Comparison of ENCODE assay signal across 1 cellular context in genomic region chr16:89864421-89864820, GRCh38.
TF ChIP-seq lines count a peak whose summit lies in the region.

No MANE protein-coding gene starts in this region.

TF ChIP-seq in GM12878, 131 proteins besides CTCF, POLR2A, EP300 and RAD21:
- TF ChIP-seq IRF4 (IDR thresholded peaks at IDR 0.05; ENCODE audit: low read depth, low read length) (no peak), CHD4 (IDR thresholded peaks at IDR 0.05) (no peak), TCF3 (IDR thresholded peaks at IDR 0.05; ENCODE audit: borderline replicate concordance, insufficient read depth, low read depth, low read length) (no peak), RELA (IDR thresholded peaks at IDR 0.05; ENCODE audit: borderline replicate concordance, partially characterized antibody) (no peak), MYC (IDR thresholded peaks at IDR 0.05; ENCODE audit: insufficient read depth, insufficient read length, insufficient replicate concordance, low read length, severe bottlenecking) (no peak), RAD51 (IDR thresholded peaks at IDR 0.05) (no peak), NFYA (IDR thresholded peaks at IDR 0.05; ENCODE audit: borderline replicate concordance, low read depth, low read length) (no peak), LARP7 (IDR thresholded peaks at IDR 0.05) (no peak), SP1 (IDR thresholded peaks at IDR 0.05; ENCODE audit: low read depth, low read length) (no peak), NFIC (IDR thresholded peaks at IDR 0.05; ENCODE audit: low read depth, low read length) (no peak)
